ENCODE assay signal across 16 cellular contexts in the genomic region with DNA sequence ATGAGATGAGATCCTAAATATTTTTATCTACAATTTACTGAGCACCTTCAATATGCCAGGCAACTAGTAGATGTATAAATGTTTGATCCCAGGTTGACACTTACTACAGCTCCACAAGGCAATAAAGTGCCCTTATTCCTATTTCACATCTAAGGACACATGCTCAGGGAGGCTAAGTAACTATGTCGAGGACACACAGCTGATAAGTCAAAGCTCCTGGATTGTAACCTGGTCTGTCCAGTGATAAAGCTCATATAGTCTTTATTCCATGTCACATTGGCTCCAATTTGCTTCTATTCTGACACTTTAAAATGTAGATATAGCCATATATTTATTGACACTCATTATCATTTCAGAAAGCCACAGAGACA.
"Had no signal": no experiment of that assay in that cellular context is flagged by ENCODE, and none has a peak within 500 bp of the region (broad histone marks: within the 10 kb centered on the region; RNA-seq: fewer than 3 reads in every experiment).

No MANE protein-coding gene starts in this region.

- DNase-seq: activated CD4-positive, alpha-beta memory T cell treated with anti-CD3 and anti-CD28 coated beads, Interleukin-2, amount 10 ng/mL, durations not matched to agents 7 days and 5 days; activated CD4-positive, alpha-beta T cell treated with anti-CD3 and anti-CD28 coated beads for 1 hour; activated CD8-positive, alpha-beta memory T cell treated with anti-CD3 and anti-CD28 coated beads, Interleukin-2, amount 50 U/mL, for 4 hours; activated naive CD4-positive, alpha-beta T cell treated with anti-CD3 and anti-CD28 coated beads for 36 hours; body of pancreas; cerebellar nuclear complex; dorsolateral prefrontal cortex; esophagus squamous epithelium; left cardiac atrium; mesendoderm; ovary; stimulated activated CD4-positive, alpha-beta T cell treated with anti-CD3 and anti-CD28 coated beads, Interleukin-4, amount 100 ng/mL, for 1 hour; stimulated activated CD8-positive, alpha-beta memory T cell treated with anti-CD3 and anti-CD28 coated beads, Interleukin-4, amount 100 ng/mL, for 48 hours; stimulated activated naive CD8-positive, alpha-beta T cell treated with anti-CD3 and anti-CD28 coated beads, Interleukin-15, Interleukin-2, amounts not matched to agents 100 U/mL and 50 U/mL, for 24 hours; upper lobe of right lung had no signal

- H3K36me3 ChIP-seq: esophagus squamous epithelium, ovary, suprapubic skin, upper lobe of right lung had no signal

- ATAC-seq: body of pancreas; stimulated activated naive CD8-positive, alpha-beta T cell treated with anti-CD3 and anti-CD28 coated beads, Interleukin-15, Interleukin-2, amounts not matched to agents 100 U/mL and 50 U/mL, for 24 hours had no signal

- H3K9me3 ChIP-seq: body of pancreas, upper lobe of right lung had no signal

- H3K27me3 ChIP-seq: body of pancreas, dorsolateral prefrontal cortex, esophagus squamous epithelium, ovary, suprapubic skin, upper lobe of right lung had no signal

- H3K4me3 ChIP-seq: body of pancreas, ovary, suprapubic skin, upper lobe of right lung had no signal

- H3K4me1 ChIP-seq: body of pancreas, upper lobe of right lung had no signal

- H3K27ac ChIP-seq: body of pancreas, dorsolateral prefrontal cortex, esophagus squamous epithelium, ovary, suprapubic skin, upper lobe of right lung had no signal
